In the genomic region with DNA sequence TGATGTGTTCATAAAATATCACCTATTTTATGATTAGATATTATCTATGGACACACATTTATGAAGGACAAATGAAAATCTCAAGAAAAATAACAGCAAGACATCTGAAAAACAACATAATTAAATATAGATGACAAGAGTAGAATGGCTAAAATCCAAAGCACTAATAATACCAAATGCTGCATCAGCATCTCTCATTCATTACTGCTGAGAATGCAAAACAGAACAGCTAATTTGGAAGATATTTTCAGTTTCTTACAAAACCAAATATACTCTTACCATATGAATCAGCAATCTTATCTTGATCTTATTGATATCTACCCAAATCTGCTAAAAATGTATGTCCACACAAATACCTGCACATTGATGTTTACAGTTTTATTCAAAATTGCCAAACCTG, we compare ENCODE assay signal across 1 cellular context.
A peak's percentile ranks its signal among the peaks of the same experiment; 100 is the strongest.
TF ChIP-seq lines count a peak whose summit lies in the region.

No MANE protein-coding gene starts in this region.

TF ChIP-seq in K562, 482 proteins besides CTCF, POLR2A, EP300 and RAD21 (continued from another document):
- TF ChIP-seq NRF1 (conservative IDR thresholded peaks at IDR 0.05 in 1 of 2, IDR thresholded peaks at IDR 0.05 in 1 of 2): no peak
- TF ChIP-seq, protein P1, sequence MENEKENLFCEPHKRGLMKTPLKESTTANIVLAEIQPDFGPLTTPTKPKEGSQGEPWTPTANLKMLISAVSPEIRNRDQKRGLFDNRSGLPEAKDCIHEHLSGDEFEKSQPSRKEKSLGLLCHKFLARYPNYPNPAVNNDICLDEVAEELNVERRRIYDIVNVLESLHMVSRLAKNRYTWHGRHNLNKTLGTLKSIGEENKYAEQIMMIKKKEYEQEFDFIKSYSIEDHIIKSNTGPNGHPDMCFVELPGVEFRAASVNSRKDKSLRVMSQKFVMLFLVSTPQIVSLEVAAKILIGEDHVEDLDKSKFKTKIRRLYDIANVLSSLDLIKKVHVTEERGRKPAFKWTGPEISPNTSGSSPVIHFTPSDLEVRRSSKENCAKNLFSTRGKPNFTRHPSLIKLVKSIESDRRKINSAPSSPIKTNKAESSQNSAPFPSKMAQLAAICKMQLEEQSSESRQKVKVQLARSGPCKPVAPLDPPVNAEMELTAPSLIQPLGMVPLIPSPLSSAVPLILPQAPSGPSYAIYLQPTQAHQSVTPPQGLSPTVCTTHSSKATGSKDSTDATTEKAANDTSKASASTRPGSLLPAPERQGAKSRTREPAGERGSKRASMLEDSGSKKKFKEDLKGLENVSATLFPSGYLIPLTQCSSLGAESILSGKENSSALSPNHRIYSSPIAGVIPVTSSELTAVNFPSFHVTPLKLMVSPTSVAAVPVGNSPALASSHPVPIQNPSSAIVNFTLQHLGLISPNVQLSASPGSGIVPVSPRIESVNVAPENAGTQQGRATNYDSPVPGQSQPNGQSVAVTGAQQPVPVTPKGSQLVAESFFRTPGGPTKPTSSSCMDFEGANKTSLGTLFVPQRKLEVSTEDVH (IDR thresholded peaks at IDR 0.05; ENCODE audit: low read depth, partially characterized antibody): no peak
- no peak for TF ChIP-seq KAT7 (CRISPR knock-in tag; IDR thresholded peaks at IDR 0.05; ENCODE audit: borderline replicate concordance)
- TF ChIP-seq STAT5A (IDR thresholded peaks at IDR 0.05; ENCODE audit: borderline replicate concordance, low read length): 0 out of 2 replicates have a peak, but pooled peaks have one; percentile 5
- no peak for TF ChIP-seq ZFP1 (CRISPR knock-in tag; IDR thresholded peaks at IDR 0.05)
- TF ChIP-seq ATF1 (CRISPR knock-in tag; IDR thresholded peaks at IDR 0.05): no peak
- no peak for TF ChIP-seq ATF1 (tag; IDR thresholded peaks at IDR 0.05)
- TF ChIP-seq TEAD2 (tag; IDR thresholded peaks at IDR 0.05): no peak
- no peak for TF ChIP-seq ILK (tag; IDR thresholded peaks at IDR 0.05; ENCODE audit: borderline replicate concordance, low read depth)
- TF ChIP-seq ZNF717 (CRISPR knock-in tag; IDR thresholded peaks at IDR 0.05): no peak
- no peak for TF ChIP-seq HDAC1 (IDR thresholded peaks at IDR 0.05)
- TF ChIP-seq, protein P2, sequence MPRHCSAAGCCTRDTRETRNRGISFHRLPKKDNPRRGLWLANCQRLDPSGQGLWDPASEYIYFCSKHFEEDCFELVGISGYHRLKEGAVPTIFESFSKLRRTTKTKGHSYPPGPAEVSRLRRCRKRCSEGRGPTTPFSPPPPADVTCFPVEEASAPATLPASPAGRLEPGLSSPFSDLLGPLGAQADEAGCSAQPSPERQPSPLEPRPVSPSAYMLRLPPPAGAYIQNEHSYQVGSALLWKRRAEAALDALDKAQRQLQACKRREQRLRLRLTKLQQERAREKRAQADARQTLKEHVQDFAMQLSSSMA (CRISPR knock-in tag; IDR thresholded peaks at IDR 0.05): no peak
- no peak for TF ChIP-seq TFAM (CRISPR knock-in tag; conservative IDR thresholded peaks at IDR 0.05)
- no peak for TF ChIP-seq RHOXF2B (CRISPR knock-in tag; conservative IDR thresholded peaks at IDR 0.05)
- TF ChIP-seq ZNF239 (CRISPR knock-in tag; IDR thresholded peaks at IDR 0.05): no peak
- TF ChIP-seq NFE2 (IDR thresholded peaks at IDR 0.05; ENCODE audit: low read depth): no peak
- no peak for TF ChIP-seq ELF2 (CRISPR knock-in tag; IDR thresholded peaks at IDR 0.05)
- no peak for TF ChIP-seq SMARCA5 (IDR thresholded peaks at IDR 0.05)
- no peak for TF ChIP-seq POLR2AphosphoS2 (IDR thresholded peaks at IDR 0.05; ENCODE audit: low read length)
- TF ChIP-seq KDM4B (IDR thresholded peaks at IDR 0.05; ENCODE audit: borderline replicate concordance in 2 of 2, low read depth in 1 of 2): no peak
